In genomic region chr12:114361545-114361944, GRCh38 we compare ENCODE assay signal across 23 cellular contexts. TPM values are rescaled to one million over a fixed set of nuclear protein-coding genes. Genes with fewer than 3 reads are reported as not detected.
"Had no signal": no experiment of that assay in that cellular context is flagged by ENCODE, and none has a peak within 500 bp of the region (broad histone marks: within the 10 kb centered on the region; RNA-seq: fewer than 3 reads in every experiment).

No MANE protein-coding gene starts in this region.

- H3K4me3 ChIP-seq: esophagus squamous epithelium, gastroesophageal sphincter, hepatocyte, lower lobe of right lung, psoas muscle, sigmoid colon, skin epidermis, testis, tibial nerve had no signal

- H3K79me2 ChIP-seq: hepatocyte had no signal

- ATAC-seq: gastroesophageal sphincter; left lobe of liver; lower lobe of right lung; psoas muscle; stimulated activated naive B cell treated with anti-CD40 and anti-IgM and Interleukin-4, amounts not matched to agents 10 μg/mL and 1 μg/mL and 100 μg/mL, for 72 hours; stimulated activated naive CD8-positive, alpha-beta T cell treated with anti-CD3 and anti-CD28 coated beads, Interleukin-15, amount 100 ng/mL, for 72 hours had no signal

- H3K4me2 ChIP-seq: hepatocyte had no signal

- H3K9me3 ChIP-seq: gastroesophageal sphincter, lower lobe of right lung, neutrophil, testis had no signal

- H3K27ac ChIP-seq: epithelial cell of prostate, esophagus squamous epithelium, gastroesophageal sphincter, hepatocyte, lower lobe of right lung, neutrophil, psoas muscle, sigmoid colon, skin epidermis, testis, tibial nerve had no signal

- H3K4me1 ChIP-seq: esophagus squamous epithelium, gastroesophageal sphincter, lower lobe of right lung, psoas muscle, sigmoid colon, testis, tibial nerve had no signal

- H3K27me3 ChIP-seq: esophagus squamous epithelium, gastroesophageal sphincter, hepatocyte, neutrophil, testis, tibial nerve had no signal

- DNase-seq: effector memory CD4-positive, alpha-beta T cell; esophagus squamous epithelium; foreskin fibroblast; glutamatergic neuron; kidney glomerular epithelial cell; lower lobe of right lung; naive B cell; psoas muscle; retina; sigmoid colon; stimulated activated CD4-positive, alpha-beta T cell treated with anti-CD3 and anti-CD28 coated beads, Interleukin-2, amount 100 ng/mL, for 24 hours; stimulated activated CD4-positive, alpha-beta T cell treated with anti-CD3 and anti-CD28 coated beads, Interleukin-4, amount 100 ng/mL, for 4 hours; stimulated activated naive B cell treated with anti-CD40 and anti-IgM and Interleukin-4, amounts not matched to agents 10 μg/mL and 1 μg/mL and 100 μg/mL, for 72 hours; stimulated activated naive CD8-positive, alpha-beta T cell treated with anti-CD3 and anti-CD28 coated beads, Interleukin-15, amount 100 ng/mL, for 72 hours; testis had no signal

- H3K36me3 ChIP-seq: neutrophil, sigmoid colon, tibial nerve had no signal

RNA-seq across cellular contexts. Expression of gene TBX5, which starts 44.4 kb away (rescaled TPM):
- total RNA-seq: left lobe of liver, osteoblast, sigmoid colon, tibial nerve had no signal
- polyA plus RNA-seq: psoas muscle, sigmoid colon had no signal
